In the genomic region with DNA sequence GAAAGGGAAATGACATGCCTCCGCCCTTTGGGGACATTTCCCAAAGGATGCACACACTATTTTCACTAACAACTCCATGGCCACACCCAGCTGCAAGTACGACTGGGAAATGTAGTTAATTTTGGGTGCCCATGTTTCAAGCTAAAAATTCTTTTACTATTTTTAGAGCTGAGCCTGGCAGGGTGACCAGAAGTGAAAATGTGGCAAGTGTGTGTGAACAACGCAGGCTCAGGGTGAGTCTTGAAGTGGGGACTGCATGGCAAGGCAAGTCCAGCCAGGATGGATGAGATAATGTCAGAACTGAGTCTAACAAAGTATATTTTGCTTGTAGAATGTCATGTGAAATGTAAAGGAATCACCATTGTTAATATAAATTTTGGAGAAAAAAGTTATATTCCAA, we compare ENCODE assay signal across 15 cellular contexts. TPM values are rescaled to one million over a fixed set of nuclear protein-coding genes. Genes with fewer than 3 reads are reported as not detected.
DNase-seq lines count a peak whose midpoint lies in the region; ATAC-seq and TF ChIP-seq lines count a peak whose summit lies in the region.
"Had no signal": no experiment of that assay in that cellular context is flagged by ENCODE, and none has a peak within 500 bp of the region (broad histone marks: within the 10 kb centered on the region; RNA-seq: fewer than 3 reads in every experiment).

No MANE protein-coding gene starts in this region.

- H3K27ac ChIP-seq in IMR-90 (ENCODE audit: insufficient read depth, low read length): no peak overlapping the region
- H3K27ac ChIP-seq in right cardiac atrium (ENCODE audit: low read length): no peak overlapping the region
- H3K27ac ChIP-seq in foreskin keratinocyte: no peak overlapping the region

- H3K4me2 ChIP-seq in IMR-90 (ENCODE audit: low read depth, low read length): no peak overlapping the region

- ATAC-seq in IMR-90 (ENCODE audit: low read depth) (no peak), right cardiac atrium (peak; percentile 77 to 80), foreskin keratinocyte (no peak), HG03442 (IDR thresholded peaks at IDR 0.05; ENCODE audit: unreplicated experiment) (no peak)

- no CpG with 5 or more reads among the region's 3 CpGs for WGBS in IMR-90 (ENCODE audit: extremely low coverage in 2 of 2, insufficient read length in 1 of 2), 2 experiments
- WGBS in right cardiac atrium: 48% methylated on average over 3 of the region's 3 CpGs

- H4K5ac ChIP-seq in IMR-90 (ENCODE audit: low read depth, low read length): no peak overlapping the region

- intact Hi-C loops in IMR-90 (cut with micrococcal nuclease) (no loop called here), right cardiac atrium (cut with DNase I) (loop anchor here in 1 of 4 donors (5.0 kb wide), 1 partner anchor 53 kb away; no protein-coding TSS in a partner anchor)

- no peak overlapping the region for H3K9ac ChIP-seq in IMR-90 (ENCODE audit: low read depth, low read length)

- no peak overlapping the region for H3K4ac ChIP-seq in IMR-90 (ENCODE audit: low read depth, low read length)

- POLR2A ChIA-PET in IMR-90 (lab: Charles Lee; ENCODE audit: unreplicated experiment): interaction anchor here (0.5 kb wide), 1 partner anchor 26 kb away, joined by 3 read pairs; no protein-coding TSS in a partner anchor

- H3K27me3 ChIP-seq in IMR-90 (ENCODE audit: control insufficient read depth, insufficient read depth, low read length) (no peaks in the 10 kb centered on the region), right cardiac atrium (ENCODE audit: control insufficient read depth, insufficient read depth) (no peaks in the 10 kb centered on the region), foreskin keratinocyte (no peaks in the 10 kb centered on the region)
- H3K27me3 ChIP-seq: BE2C had no signal

- no peak overlapping the region for H2BK120ac ChIP-seq in IMR-90 (ENCODE audit: low read depth, low read length)

- H3K23ac ChIP-seq in IMR-90 (ENCODE audit: low read depth, low read length): no peak overlapping the region

- no peak overlapping the region for H2AK5ac ChIP-seq in IMR-90 (ENCODE audit: low read depth, low read length)

- H2BK5ac ChIP-seq in IMR-90 (ENCODE audit: low read depth, low read length, poor library complexity, severe bottlenecking): no peak overlapping the region

- H4K8ac ChIP-seq in IMR-90 (ENCODE audit: low read depth in 2 of 2, low read length in 2 of 2): no peak overlapping the region

- DNase-seq in GM12865 (ENCODE audit: low read depth) (peak; percentile 74), IMR-90 (no peak), RPMI8226 (peak; percentile 85), right cardiac atrium (peak in 1 of 3 donors; percentile 50), foreskin keratinocyte (no peak), NCI-H446 (lab: John Stamatoyannopoulos, UW) (no peak)
- DNase-seq: BE2C; CD8-positive, alpha-beta memory T cell; DND-41; KBM-7; NCI-H1417; NCI-H1930; NCI-H2171; NCI-H510A had no signal

- no peaks in the 10 kb centered on the region for H3K79me1 ChIP-seq in IMR-90 (ENCODE audit: low read depth in 1 of 2, low read length in 2 of 2)

- H3K36me3 ChIP-seq in IMR-90 (ENCODE audit: control insufficient read depth, insufficient read depth, low read length): no peaks in the 10 kb centered on the region
- H3K36me3 ChIP-seq: BE2C had no signal

- no peaks in the 10 kb centered on the region for H4K20me1 ChIP-seq in IMR-90 (ENCODE audit: insufficient read depth, low read length)

- BruUV-seq in IMR-90 (replicated peaks; lab: Mats Ljungman, UMichigan): no TSS peak

- dilution Hi-C loops in IMR-90 (cut with HindIII; ENCODE audit: low sequenced_read_pairs, unreplicated experiment): no loop called here

- H2BK20ac ChIP-seq in IMR-90 (ENCODE audit: low read depth, low read length): peak overlapping the region; percentile 34; the same call in 1 of the 2 replicates

- H3K4me1 ChIP-seq in IMR-90 (ENCODE audit: control insufficient read depth, insufficient read depth, low read length): no peaks in the 10 kb centered on the region
- peaks cover 3% of the 10 kb centered on the region for H3K4me1 ChIP-seq in right cardiac atrium (ENCODE audit: control insufficient read depth, insufficient read depth, low read length)
- no peaks in the 10 kb centered on the region for H3K4me1 ChIP-seq in foreskin keratinocyte
- H3K4me1 ChIP-seq: BE2C had no signal

- TF ChIP-seq POLR2A in IMR-90 (IDR thresholded peaks at IDR 0.05; ENCODE audit: low read depth, low read length): no peak

- no peak overlapping the region for H3K56ac ChIP-seq in IMR-90 (ENCODE audit: extremely low read depth, insufficient read depth, low read length)

- H3K9me3 ChIP-seq in IMR-90 (ENCODE audit: control insufficient read depth, insufficient read depth, low read length) (no peaks in the 10 kb centered on the region), right cardiac atrium (ENCODE audit: control insufficient read depth, low read length) (no peaks in the 10 kb centered on the region)
- H3K9me3 ChIP-seq: BE2C had no signal

- no peak for TF ChIP-seq RAD21 in IMR-90 (IDR thresholded peaks at IDR 0.05; ENCODE audit: low read length)

- CTCF ChIA-PET in IMR-90 (lab: Yijun Ruan, JAX): no interaction called here

- in situ Hi-C loops in IMR-90 (cut with MboI; ENCODE audit: low sequenced_read_pairs): loop anchor here (5.0 to 10.0 kb wide), 2 partner anchors 53 to 1536 kb away; no protein-coding TSS in a partner anchor

- H3K9me1 ChIP-seq in IMR-90 (ENCODE audit: insufficient read depth, low read length): 0 out of 2 replicates have a peak, but pooled peaks cover 3% of the 10 kb centered on the region

- peak overlapping the region; percentile 15 for H2AK9ac ChIP-seq in IMR-90 (replicated peaks; ENCODE audit: low read depth, low read length, poor library complexity)

- no peak overlapping the region for H4K91ac ChIP-seq in IMR-90 (ENCODE audit: insufficient read depth, low read depth, low read length)

- H3K14ac ChIP-seq in IMR-90 (replicated peaks; ENCODE audit: low read depth, low read length): no peak overlapping the region

- no peak overlapping the region for H2BK15ac ChIP-seq in IMR-90 (ENCODE audit: low read depth, low read length)

- H2AFZ ChIP-seq in IMR-90 (replicated peaks; ENCODE audit: low read length, poor library complexity): no peak overlapping the region

- H3K18ac ChIP-seq in IMR-90 (ENCODE audit: low read depth, low read length): no peak overlapping the region

- H3K4me3 ChIP-seq in GM12865 (ENCODE audit: low read depth, low read length) (no peak overlapping the region), IMR-90 (ENCODE audit: insufficient read depth, low read depth, low read length) (no peak overlapping the region), right cardiac atrium (ENCODE audit: low read length) (no peak overlapping the region)

- TF ChIP-seq CTCF in GM12865 (IDR thresholded peaks at IDR 0.05; ENCODE audit: insufficient read depth, low read depth, low read length, missing control alignments): no peak
- no peak for TF ChIP-seq CTCF in IMR-90 (conservative IDR thresholded peaks at IDR 0.05; ENCODE audit: low read depth, low read length)
- no peak for TF ChIP-seq CTCF in foreskin keratinocyte (conservative IDR thresholded peaks at IDR 0.05)

TF ChIP-seq in IMR-90, 13 proteins besides CTCF, POLR2A, EP300 and RAD21 (continues in another document):
- TF ChIP-seq SMC3 (IDR thresholded peaks at IDR 0.05; ENCODE audit: low read depth, low read length) (no peak), FOS (IDR thresholded peaks at IDR 0.05; ENCODE audit: low read depth, low read length) (no peak), MAFK (IDR thresholded peaks at IDR 0.05; ENCODE audit: low read depth, low read length) (no peak), CHD1 (IDR thresholded peaks at IDR 0.05; ENCODE audit: low read depth, low read length) (no peak), RFX5 (IDR thresholded peaks at IDR 0.05; ENCODE audit: low read depth, low read length) (no peak), MXI1 (IDR thresholded peaks at IDR 0.05; ENCODE audit: borderline replicate concordance, low read depth, low read length) (no peak), NFE2L2 (IDR thresholded peaks at IDR 0.05; ENCODE audit: low read depth, low read length) (no peak), BHLHE40 (IDR thresholded peaks at IDR 0.05; ENCODE audit: low read depth, low read length) (no peak), RCOR1 (IDR thresholded peaks at IDR 0.05; ENCODE audit: insufficient replicate concordance, low read length) (no peak), CEBPB (IDR thresholded peaks at IDR 0.05; ENCODE audit: low read depth, low read length) (no peak), MAZ (IDR thresholded peaks at IDR 0.05; ENCODE audit: borderline replicate concordance, low read depth, low read length) (no peak)
- TF ChIP-seq, protein P1, sequence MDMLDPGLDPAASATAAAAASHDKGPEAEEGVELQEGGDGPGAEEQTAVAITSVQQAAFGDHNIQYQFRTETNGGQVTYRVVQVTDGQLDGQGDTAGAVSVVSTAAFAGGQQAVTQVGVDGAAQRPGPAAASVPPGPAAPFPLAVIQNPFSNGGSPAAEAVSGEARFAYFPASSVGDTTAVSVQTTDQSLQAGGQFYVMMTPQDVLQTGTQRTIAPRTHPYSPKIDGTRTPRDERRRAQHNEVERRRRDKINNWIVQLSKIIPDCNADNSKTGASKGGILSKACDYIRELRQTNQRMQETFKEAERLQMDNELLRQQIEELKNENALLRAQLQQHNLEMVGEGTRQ (IDR thresholded peaks at IDR 0.05; ENCODE audit: low read depth, low read length): no peak

RNA-seq across cellular contexts. Expression of a gene that starts 17.0 kb away (rescaled TPM):
- 5.0 and 7.2 TPM in 2 replicates for total RNA-seq in IMR-90 (2012; rRNA removed)
- polyA plus RNA-seq in IMR-90 (2012; rRNA removed): 2.6 and 3.6 TPM in 2 replicates
- polyA plus RNA-seq in IMR-90 (2012; cell fraction: cytosol; rRNA removed): 0.88 and 1.2 TPM in 2 replicates
- polyA plus RNA-seq in IMR-90 (2012; cell fraction: nucleus; rRNA removed; ENCODE audit: low replicate concordance): 0.77 and 3.6 TPM in 2 replicates
- 10 to 100 TPM; 18.4 to 36.5 (median 31.0) TPM for total RNA-seq in right cardiac atrium
- polyA plus RNA-seq in right cardiac atrium: 6.6 TPM
- total RNA-seq in foreskin keratinocyte: 42.4 and 47.8 TPM in 2 replicates
- 7.8 and 10.2 TPM in 2 replicates for polyA plus RNA-seq in foreskin keratinocyte
- polyA plus RNA-seq: CD8-positive, alpha-beta memory T cell had no signal

RNA-seq across cellular contexts. Expression of a gene that starts 25.2 kb away (rescaled TPM):
- 27.2 and 37.5 TPM in 2 replicates for total RNA-seq in IMR-90 (2012; rRNA removed)
- polyA plus RNA-seq in IMR-90 (2012; rRNA removed): 18.7 and 20.8 TPM in 2 replicates
- polyA plus RNA-seq in IMR-90 (2012; cell fraction: cytosol; rRNA removed): 7.6 and 12.2 TPM in 2 replicates
- polyA plus RNA-seq in IMR-90 (2012; cell fraction: nucleus; rRNA removed; ENCODE audit: low replicate concordance): 4.0 and 9.1 TPM in 2 replicates
- total RNA-seq in right cardiac atrium: 10 to 100 TPM in 1 of 4 donors, 1 to 10 TPM in 3; 6.1 to 13.1 (median 8.0) TPM
- polyA plus RNA-seq in right cardiac atrium: 5.2 TPM
- 5.7 and 6.5 TPM in 2 replicates for total RNA-seq in foreskin keratinocyte
- 3.3 and 3.4 TPM in 2 replicates for polyA plus RNA-seq in foreskin keratinocyte

Comparison
In these comparisons a context has a peak if more than half of its experiments do, and no peak if none do; other contexts are left out.
1. DNase-seq: peak in GM12865 (single experiment) and RPMI8226 (single experiment); none in IMR-90 (single experiment), foreskin keratinocyte (0 of 2) and NCI-H446 (0 of 2).
2. ATAC-seq: peak in right cardiac atrium (2 of 2); none in IMR-90 (single experiment), foreskin keratinocyte (single experiment) and HG03442 (single experiment).